Comparison of ENCODE assay signal across 9 cellular contexts in the genomic region with DNA sequence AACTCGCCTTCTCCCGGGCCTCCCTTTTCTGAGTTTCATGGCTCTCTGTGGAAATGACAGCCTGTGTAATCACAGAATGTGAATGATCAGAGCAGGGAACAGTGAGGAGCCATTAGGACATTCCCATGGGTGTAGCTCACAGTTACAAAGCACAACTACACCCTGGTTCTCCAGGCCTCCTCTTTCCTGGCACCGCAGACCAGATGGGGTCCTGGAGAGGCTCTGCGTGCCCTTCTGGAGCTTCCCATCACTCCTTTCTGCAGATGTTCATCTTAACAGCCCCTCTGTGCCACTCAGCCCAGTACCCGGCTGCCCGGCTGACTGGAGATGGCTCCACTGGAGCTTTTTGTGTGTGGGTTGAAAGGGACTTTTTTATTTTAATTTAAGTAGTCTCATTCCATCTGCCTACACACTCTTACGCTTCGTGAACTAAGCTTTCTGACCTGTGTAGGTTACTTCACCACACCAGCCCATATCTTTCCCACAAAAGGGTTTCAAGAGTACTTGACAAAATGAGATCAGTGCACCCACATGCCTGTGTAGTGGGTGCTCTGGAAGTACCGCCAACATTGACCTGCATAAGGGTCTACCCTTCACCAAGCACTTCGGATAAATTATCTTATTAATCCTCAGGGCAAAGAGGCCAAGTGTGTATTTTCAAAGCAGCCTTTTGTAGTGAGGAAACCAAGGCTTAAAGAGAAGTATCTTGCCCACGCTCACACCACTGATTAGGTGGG. TPM values are rescaled to one million over a fixed set of nuclear protein-coding genes. Genes with fewer than 3 reads are reported as not detected.
DNase-seq lines count a peak whose midpoint lies in the region; ATAC-seq lines count a peak whose summit lies in the region.
"Had no signal": no experiment of that assay in that cellular context is flagged by ENCODE, and none has a peak within 500 bp of the region (broad histone marks: within the 10 kb centered on the region; RNA-seq: fewer than 3 reads in every experiment).

No MANE protein-coding gene starts in this region.

- no peaks in the 10 kb centered on the region for H3K9me3 Mint-ChIP-seq in activated CD4-positive, alpha-beta T cell treated with anti-CD3 and anti-CD28 coated beads for 36 hours (ENCODE audit: low read depth)

- H3K36me3 Mint-ChIP-seq in activated CD4-positive, alpha-beta T cell treated with anti-CD3 and anti-CD28 coated beads for 36 hours (ENCODE audit: low read depth), result peaks cover 36% of the 10 kb centered on the region

- POLR2A ChIA-PET in activated CD4-positive, alpha-beta T cell treated with anti-CD3 and anti-CD28 coated beads for 36 hours (lab: Charles Lee), result interaction anchor here (0.6 to 2.7 kb wide), 24 partner anchors 9 to 228 kb away, joined by 3 to 62 read pairs (median 6); partner anchors contain the start of genes CCDC134, CENPM, NDUFA6 and SREBF2

- ATAC-seq in activated CD4-positive, alpha-beta T cell treated with anti-CD3 and anti-CD28 coated beads for 36 hours, result peak; percentile 72
- ATAC-seq in HG03135 (IDR thresholded peaks at IDR 0.05; ENCODE audit: unreplicated experiment), result peak; percentile 54

- peak overlapping the region; percentile 66 for H3K4me3 Mint-ChIP-seq in activated CD4-positive, alpha-beta T cell treated with anti-CD3 and anti-CD28 coated beads for 36 hours

- intact Hi-C loops in activated CD4-positive, alpha-beta T cell treated with anti-CD3 and anti-CD28 coated beads for 36 hours (cut with DNase I, micrococcal nuclease), result loop anchor here (1.0 kb wide), 4 partner anchors 11 to 78 kb away; partner anchors contain the start of gene SREBF2 (in 1 of the 2)

- H3K4me1 Mint-ChIP-seq in activated CD4-positive, alpha-beta T cell treated with anti-CD3 and anti-CD28 coated beads for 36 hours, result peaks cover 81% of the 10 kb centered on the region

- no peaks in the 10 kb centered on the region for H3K27me3 Mint-ChIP-seq in activated CD4-positive, alpha-beta T cell treated with anti-CD3 and anti-CD28 coated beads for 36 hours

- peak; percentile 79 for DNase-seq in activated CD4-positive, alpha-beta T cell treated with anti-CD3 and anti-CD28 coated beads for 36 hours
- no peak for DNase-seq in activated CD4-positive, alpha-beta T cell treated with anti-CD3 and anti-CD28 coated beads, Interleukin-2, amount 50 U/mL, for 1 hour
- peak; percentile 20 to 47 (median 36) for DNase-seq in activated CD8-positive, alpha-beta memory T cell treated with anti-CD3 and anti-CD28 coated beads for 48 hours (ENCODE audit: low read depth in 2 of 3, low spot score in 2 of 3)
- DNase-seq in hepatic stellate cell (ENCODE audit: low spot score) (peak; percentile 14), GF-D8 (lab: John Stamatoyannopoulos, UW) (no peak), NCI-H146 treated with DMSO at 0.1 percent for 48 hours (lab: John Stamatoyannopoulos, UW; ENCODE audit: unreplicated experiment) (no peak)
- peak; percentile 28 for DNase-seq in stimulated activated CD8-positive, alpha-beta memory T cell treated with anti-CD3 and anti-CD28 coated beads, Interleukin-12 subunit alpha, Interleukin-12 subunit beta, amount 100 ng/mL, for 4 hours (ENCODE audit: low read depth)

- CTCF ChIA-PET in activated CD4-positive, alpha-beta T cell treated with anti-CD3 and anti-CD28 coated beads for 36 hours (lab: Charles Lee), result interaction anchor here (0.6 to 2.9 kb wide), 24 partner anchors 9 to 1795 kb away, joined by 3 to 30 read pairs (median 4); partner anchors contain the start of genes CCDC134 and SREBF2

- peak overlapping the region; percentile 95 for H3K27ac Mint-ChIP-seq in activated CD4-positive, alpha-beta T cell treated with anti-CD3 and anti-CD28 coated beads for 36 hours

RNA-seq across cellular contexts. Expression of gene SREBF2, which starts 29.8 kb away (rescaled TPM):
- 100 to 1,000 TPM; 101 to 105 TPM for total RNA-seq in activated CD4-positive, alpha-beta T cell treated with anti-CD3 and anti-CD28 coated beads for 36 hours

RNA-seq across cellular contexts. Expression of gene SHISA8, which starts 52.2 kb away (rescaled TPM):
- total RNA-seq in activated CD4-positive, alpha-beta T cell treated with anti-CD3 and anti-CD28 coated beads for 36 hours, result 1 to 10 TPM; 1.4 to 1.9 TPM
- total RNA-seq: subcutaneous adipose tissue had no signal

Comparison
In these comparisons a context has a peak if more than half of its experiments do, and no peak if none do; other contexts are left out.
1. DNase-seq: peak in activated CD4-positive, alpha-beta T cell treated with anti-CD3 and anti-CD28 coated beads for 36 hours (single experiment), activated CD8-positive, alpha-beta memory T cell treated with anti-CD3 and anti-CD28 coated beads for 48 hours (3 of 3), hepatic stellate cell (single experiment) and stimulated activated CD8-positive, alpha-beta memory T cell treated with anti-CD3 and anti-CD28 coated beads, Interleukin-12 subunit alpha, Interleukin-12 subunit beta, amount 100 ng/mL, for 4 hours (single experiment); none in activated CD4-positive, alpha-beta T cell treated with anti-CD3 and anti-CD28 coated beads, Interleukin-2, amount 50 U/mL, for 1 hour (single experiment), GF-D8 (single experiment) and NCI-H146 treated with DMSO at 0.1 percent for 48 hours (single experiment).